18 cellular contexts compared by ENCODE assay signal in the genomic region with DNA sequence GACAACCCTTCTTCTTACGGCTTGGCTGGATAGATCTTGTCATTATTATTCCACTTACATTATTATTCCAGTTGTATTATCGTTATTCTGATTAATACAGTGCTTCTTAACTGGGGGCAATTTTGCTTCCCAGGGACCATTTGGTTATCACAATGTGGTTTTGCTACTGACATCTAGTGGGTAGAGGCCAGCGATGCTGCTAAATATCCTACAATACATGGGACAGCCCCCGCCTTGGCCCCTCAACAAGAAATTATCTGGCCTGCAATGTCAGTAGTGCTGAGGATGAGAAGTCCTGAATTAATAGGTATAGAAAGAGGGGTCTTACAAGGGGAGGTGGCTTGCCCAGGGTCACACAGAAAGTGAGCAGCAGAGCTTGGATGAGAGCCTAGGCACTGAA.
DNase-seq lines count a peak whose midpoint lies in the region; ATAC-seq, FAIRE-seq and TF ChIP-seq lines count a peak whose summit lies in the region.
"Had no signal": no experiment of that assay in that cellular context is flagged by ENCODE, and none has a peak within 500 bp of the region (broad histone marks: within the 10 kb centered on the region; RNA-seq: fewer than 3 reads in every experiment).

No MANE protein-coding gene starts in this region.

- no peak for FAIRE-seq in A549 (lab: Jason Lieb, UNC)

- ATAC-seq in A549, result peak in 1 of 2 experiments; percentile 51; a peak in 1 of 6 replicates
- ATAC-seq: gastroesophageal sphincter, mucosa of descending colon, T-cell had no signal

- H3K4me1 ChIP-seq in A549 (no peaks in the 10 kb centered on the region), SJCRH30 (peaks cover 10% of the 10 kb centered on the region)
- H3K4me1 ChIP-seq: gastroesophageal sphincter, suprapubic skin had no signal

- no peak for TF ChIP-seq EP300 in A549 (IDR thresholded peaks at IDR 0.05)

- H3K36me3 ChIP-seq in GM06990 (ENCODE audit: control insufficient read depth, insufficient read depth, low read length) (no peaks in the 10 kb centered on the region), SJCRH30 (no peaks in the 10 kb centered on the region)
- H3K36me3 ChIP-seq: gastroesophageal sphincter, suprapubic skin had no signal

- H3K27me3 ChIP-seq in GM06990 (replicated peaks; ENCODE audit: control insufficient read depth, insufficient read depth, low read length) (no peaks in the 10 kb centered on the region; the same call in 1 of the 2 replicates), SJCRH30 (peaks cover 13% of the 10 kb centered on the region)

- no peak for TF ChIP-seq POLR2A in A549 (IDR thresholded peaks at IDR 0.05; ENCODE audit: low read length)

- WGBS in A549 (ENCODE audit: missing lambda C conversion rate), result 30% methylated on average over 4 of the region's 4 CpGs

- POLR2A ChIA-PET in A549 (lab: Yijun Ruan, JAX), result no interaction called here

- H3K9me3 ChIP-seq in A549, result no peaks in the 10 kb centered on the region
- no peaks in the 10 kb centered on the region; the same call in 1 of the 2 replicates for H3K9me3 ChIP-seq in SJCRH30 (replicated peaks)
- H3K9me3 ChIP-seq: gastroesophageal sphincter, mucosa of descending colon, suprapubic skin had no signal

- no peak overlapping the region for H3K4me2 ChIP-seq in A549
- H3K4me2 ChIP-seq: PC-9 had no signal

- TF ChIP-seq RAD21 in A549 (conservative IDR thresholded peaks at IDR 0.05 in 1 of 2, IDR thresholded peaks at IDR 0.05 in 1 of 2), result peak in 1 of 2 experiments; percentile 24; a peak in 1 of 5 replicates

- CTCF ChIA-PET in A549 (lab: Yijun Ruan, JAX), result interaction anchor here (1.2 to 2.4 kb wide), 5 partner anchors 10 to 1366 kb away, joined by 3 to 7 read pairs (median 6); no protein-coding TSS in a partner anchor

- TF ChIP-seq CTCF in A549 (IDR thresholded peaks at IDR 0.05), result peak; percentile 31; the same call in 2 of the 3 replicates
- peak; percentile 22 for TF ChIP-seq CTCF in GM06990 (IDR thresholded peaks at IDR 0.05; ENCODE audit: insufficient read depth, low read length, poor library complexity, severe bottlenecking)
- TF ChIP-seq CTCF in VCaP (conservative IDR thresholded peaks at IDR 0.05), result peak; percentile 46
- TF ChIP-seq CTCF in foreskin fibroblast (IDR thresholded peaks at IDR 0.05; ENCODE audit: low read depth, low read length), result peak; percentile 31

- H3K27ac ChIP-seq in A549 (no peak overlapping the region), VCaP (no peak overlapping the region), SJCRH30 (no peak overlapping the region)
- H3K27ac ChIP-seq: gastroesophageal sphincter, PC-9, suprapubic skin had no signal

- no peak overlapping the region for H3K4me3 ChIP-seq in A549
- no peak overlapping the region for H3K4me3 ChIP-seq in GM06990 (replicated peaks; ENCODE audit: low read depth, low read length)
- no peak overlapping the region for H3K4me3 ChIP-seq in foreskin fibroblast (ENCODE audit: low read depth in 1 of 2, low read length in 2 of 2)
- H3K4me3 ChIP-seq in SJCRH30, result no peak overlapping the region
- H3K4me3 ChIP-seq: gastroesophageal sphincter, mucosa of descending colon, PC-9, suprapubic skin had no signal

- DNase-seq in A549 (ENCODE audit: low read depth in 1 of 2, low spot score in 1 of 2), result no peak
- no peak for DNase-seq in GM06990 (ENCODE audit: extremely low read depth, insufficient read length)
- peak in 1 of 2 donors; percentile 28 for DNase-seq in foreskin fibroblast
- DNase-seq in DMS114 treated with DMSO at 0.1 percent for 48 hours (lab: John Stamatoyannopoulos, UW; ENCODE audit: unreplicated experiment), result no peak
- no peak for DNase-seq in activated CD4-positive, alpha-beta T cell treated with anti-CD3 and anti-CD28 coated beads, Interleukin-2, amount 50 U/mL, for 4 hours
- no peak for DNase-seq in SJCRH30
- DNase-seq in NCI-H526 treated with DMSO at 0.1 percent for 48 hours (lab: John Stamatoyannopoulos, UW), result no peak
- DNase-seq: activated CD4-positive, alpha-beta T cell treated with anti-CD3 and anti-CD28 coated beads, Interleukin-2, amount 10 ng/mL, durations not matched to agents 24 days and 14 days; activated T-cell treated with anti-CD3 and anti-CD28 coated beads, Interleukin-2, amount 50 U/mL, for 48 hours; amniotic stem cell; DMS153; mucosa of descending colon; NCI-H1105; PC-9; T-cell had no signal

TF ChIP-seq in A549, 52 proteins besides CTCF, POLR2A, EP300 and RAD21:
- TF ChIP-seq SMC3 (IDR thresholded peaks at IDR 0.05) (peak; percentile 19; the same call in 1 of the 3 replicates), CBX8 (IDR thresholded peaks at IDR 0.05) (no peak)
TF ChIP-seq in A549: peak in this region for 1.
